In genomic region chr6:165702669-165703068, GRCh38 we compare ENCODE assay signal across 1 cellular context.
TF ChIP-seq lines count a peak whose summit lies in the region.

No MANE protein-coding gene starts in this region.

TF ChIP-seq in GM12878, 131 proteins besides CTCF, POLR2A, EP300 and RAD21:
- TF ChIP-seq IRF5 (IDR thresholded peaks at IDR 0.05; ENCODE audit: borderline replicate concordance), result no peak
- TF ChIP-seq HDGF (IDR thresholded peaks at IDR 0.05), result no peak
- no peak for TF ChIP-seq KAT2A (conservative IDR thresholded peaks at IDR 0.05; ENCODE audit: control insufficient read depth, low read depth, low read length)
- TF ChIP-seq RELA (IDR thresholded peaks at IDR 0.05; ENCODE audit: borderline replicate concordance, partially characterized antibody), result no peak
- no peak for TF ChIP-seq YBX1 (IDR thresholded peaks at IDR 0.05)
- no peak for TF ChIP-seq ZNF687 (IDR thresholded peaks at IDR 0.05)
- no peak for TF ChIP-seq NR2C2 (IDR thresholded peaks at IDR 0.05; ENCODE audit: borderline replicate concordance, control insufficient read depth, insufficient read length, low read depth)
- TF ChIP-seq NFXL1 (IDR thresholded peaks at IDR 0.05; ENCODE audit: borderline replicate concordance), result no peak
- TF ChIP-seq ZNF217 (IDR thresholded peaks at IDR 0.05), result no peak
